In the genomic region with DNA sequence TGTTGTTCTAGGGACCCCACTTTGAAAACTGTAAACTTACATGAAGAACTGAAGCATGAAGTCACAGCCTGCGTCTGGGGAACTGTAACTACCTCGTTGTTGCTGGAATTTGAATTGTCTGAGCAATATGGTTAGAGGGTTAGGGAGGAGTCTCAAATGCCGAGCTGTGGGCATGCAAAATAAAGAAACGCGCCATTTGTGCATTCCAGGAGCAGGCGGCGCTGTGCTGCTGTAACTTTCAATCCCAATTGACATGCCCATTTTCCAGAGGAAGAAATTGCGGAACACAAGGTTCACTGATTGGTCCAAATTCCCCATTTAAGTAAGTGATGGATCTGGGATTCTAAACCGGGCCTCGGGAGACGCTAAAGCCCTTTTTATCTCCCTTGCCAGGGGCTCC, we compare ENCODE assay signal across 33 cellular contexts.
"Had no signal": no experiment of that assay in that cellular context is flagged by ENCODE, and none has a peak within 500 bp of the region (broad histone marks: within the 10 kb centered on the region; RNA-seq: fewer than 3 reads in every experiment).

No MANE protein-coding gene starts in this region.

- H3K4me3 ChIP-seq: adrenal gland, body of pancreas, esophagus muscularis mucosa, gastrocnemius medialis, heart left ventricle had no signal

- DNase-seq: activated CD4-positive, alpha-beta memory T cell treated with anti-CD3 and anti-CD28 coated beads, Interleukin-2, amount 10 ng/mL, durations not matched to agents 7 days and 5 days; activated CD4-positive, alpha-beta T cell treated with anti-CD3 and anti-CD28 coated beads for 1 hour; activated CD4-positive, alpha-beta T cell treated with anti-CD3 and anti-CD28 coated beads for 4 hours; activated CD4-positive, alpha-beta T cell treated with anti-CD3 and anti-CD28 coated beads, Interleukin-2, amount 10 ng/mL, durations not matched to agents 7 days and 5 days; activated CD4-positive, alpha-beta T cell treated with anti-CD3 and anti-CD28 coated beads, Interleukin-2, amount 50 U/mL, for 4 hours; activated CD8-positive, alpha-beta memory T cell treated with anti-CD3 and anti-CD28 coated beads, Interleukin-2, amount 50 U/mL, for 48 hours; activated gamma-delta T cell treated with Interleukin-2 at 50 U/mL for 16 hours; activated naive CD4-positive, alpha-beta T cell treated with Interleukin-2 at 50 U/mL for 16 hours; activated naive CD8-positive, alpha-beta T cell treated with anti-CD3 and anti-CD28 coated beads for 36 hours; activated naive CD8-positive, alpha-beta T cell treated with anti-CD3 and anti-CD28 coated beads, Interleukin-2, amount 50 U/mL, for 24 hours; activated T-cell treated with anti-CD3 and anti-CD28 coated beads for 4 hours; activated T-cell treated with anti-CD3 and anti-CD28 coated beads, Interleukin-2, amount 50 U/mL, for 24 hours; activated T-cell treated with anti-CD3 and anti-CD28 coated beads, Interleukin-2, amount 50 U/mL, for 72 hours; adrenal gland; amygdala; aorta; body of pancreas; caudate nucleus; cortex of kidney; dermis blood vessel endothelial cell; effector CD4-positive, alpha-beta T cell; effector memory CD8-positive, alpha-beta T cell; erythroblast; foreskin keratinocyte; gastrocnemius medialis; glutamatergic neuron; heart left ventricle; T-helper 2 cell had no signal

- H3K27ac Mint-ChIP-seq: activated CD4-positive, alpha-beta memory T cell treated with anti-CD3 and anti-CD28 coated beads, Interleukin-2, amount 10 ng/mL, durations not matched to agents 7 days and 5 days; activated CD4-positive, alpha-beta T cell treated with anti-CD3 and anti-CD28 coated beads, Interleukin-2, amount 10 ng/mL, durations not matched to agents 7 days and 5 days; activated naive CD4-positive, alpha-beta T cell treated with anti-CD3 and anti-CD28 coated beads, Interleukin-2, amount 50 U/mL, for 24 hours; activated naive CD8-positive, alpha-beta T cell treated with anti-CD3 and anti-CD28 coated beads for 36 hours; activated naive CD8-positive, alpha-beta T cell treated with anti-CD3 and anti-CD28 coated beads, Interleukin-2, amount 50 U/mL, for 24 hours; activated T-cell treated with anti-CD3 and anti-CD28 coated beads, Interleukin-2, amount 50 U/mL, for 24 hours; activated T-cell treated with anti-CD3 and anti-CD28 coated beads, Interleukin-2, amount 50 U/mL, for 72 hours; effector memory CD8-positive, alpha-beta T cell; WTC11 had no signal

- H3K27me3 Mint-ChIP-seq: activated naive CD8-positive, alpha-beta T cell treated with anti-CD3 and anti-CD28 coated beads, Interleukin-2, amount 50 U/mL, for 24 hours had no signal

- H3K4me1 Mint-ChIP-seq: activated CD4-positive, alpha-beta memory T cell treated with anti-CD3 and anti-CD28 coated beads, Interleukin-2, amount 10 ng/mL, durations not matched to agents 7 days and 5 days; activated CD4-positive, alpha-beta T cell treated with anti-CD3 and anti-CD28 coated beads, Interleukin-2, amount 10 ng/mL, durations not matched to agents 7 days and 5 days; activated naive CD4-positive, alpha-beta T cell treated with anti-CD3 and anti-CD28 coated beads, Interleukin-2, amount 50 U/mL, for 24 hours; activated naive CD8-positive, alpha-beta T cell treated with anti-CD3 and anti-CD28 coated beads for 36 hours had no signal

- H3K36me3 Mint-ChIP-seq: activated naive CD4-positive, alpha-beta T cell treated with anti-CD3 and anti-CD28 coated beads, Interleukin-2, amount 50 U/mL, for 24 hours; activated naive CD8-positive, alpha-beta T cell treated with anti-CD3 and anti-CD28 coated beads for 36 hours had no signal

- H3K36me3 ChIP-seq: adrenal gland, esophagus muscularis mucosa, gastrocnemius medialis, heart left ventricle had no signal

- H3K4me3 Mint-ChIP-seq: activated CD4-positive, alpha-beta memory T cell treated with anti-CD3 and anti-CD28 coated beads, Interleukin-2, amount 10 ng/mL, durations not matched to agents 7 days and 5 days; activated CD4-positive, alpha-beta T cell treated with anti-CD3 and anti-CD28 coated beads, Interleukin-2, amount 10 ng/mL, durations not matched to agents 7 days and 5 days; activated naive CD4-positive, alpha-beta T cell treated with anti-CD3 and anti-CD28 coated beads, Interleukin-2, amount 50 U/mL, for 24 hours; activated naive CD8-positive, alpha-beta T cell treated with anti-CD3 and anti-CD28 coated beads for 36 hours; activated naive CD8-positive, alpha-beta T cell treated with anti-CD3 and anti-CD28 coated beads, Interleukin-2, amount 50 U/mL, for 24 hours; activated T-cell treated with anti-CD3 and anti-CD28 coated beads, Interleukin-2, amount 50 U/mL, for 24 hours; activated T-cell treated with anti-CD3 and anti-CD28 coated beads, Interleukin-2, amount 50 U/mL, for 72 hours; effector memory CD8-positive, alpha-beta T cell; WTC11 had no signal

- H3K9me3 Mint-ChIP-seq: activated CD4-positive, alpha-beta memory T cell treated with anti-CD3 and anti-CD28 coated beads, Interleukin-2, amount 10 ng/mL, durations not matched to agents 7 days and 5 days; activated CD4-positive, alpha-beta T cell treated with anti-CD3 and anti-CD28 coated beads, Interleukin-2, amount 10 ng/mL, durations not matched to agents 7 days and 5 days; activated naive CD4-positive, alpha-beta T cell treated with anti-CD3 and anti-CD28 coated beads, Interleukin-2, amount 50 U/mL, for 24 hours; activated naive CD8-positive, alpha-beta T cell treated with anti-CD3 and anti-CD28 coated beads for 36 hours; activated naive CD8-positive, alpha-beta T cell treated with anti-CD3 and anti-CD28 coated beads, Interleukin-2, amount 50 U/mL, for 24 hours; activated T-cell treated with anti-CD3 and anti-CD28 coated beads, Interleukin-2, amount 50 U/mL, for 24 hours; activated T-cell treated with anti-CD3 and anti-CD28 coated beads, Interleukin-2, amount 50 U/mL, for 72 hours; effector memory CD8-positive, alpha-beta T cell; WTC11 had no signal

- FAIRE-seq: colon had no signal

- H3K27ac ChIP-seq: adrenal gland, body of pancreas, esophagus muscularis mucosa, foreskin keratinocyte, gastrocnemius medialis, heart left ventricle, VCaP had no signal

- H3K4me1 ChIP-seq: foreskin keratinocyte, gastrocnemius medialis had no signal

- H3K9me3 ChIP-seq: adrenal gland, body of pancreas, esophagus muscularis mucosa, gastrocnemius medialis, heart left ventricle had no signal

- H3K27me3 ChIP-seq: adrenal gland, body of pancreas, esophagus muscularis mucosa, foreskin keratinocyte, gastrocnemius medialis, heart left ventricle had no signal
